In genomic region chr14:102949801-102950451, GRCh38 we compare ENCODE assay signal across 10 cellular contexts. TPM values are rescaled to one million over a fixed set of nuclear protein-coding genes. Genes with fewer than 3 reads are reported as not detected.
DNase-seq lines count a peak whose midpoint lies in the region; ATAC-seq, FAIRE-seq and TF ChIP-seq lines count a peak whose summit lies in the region.
"Had no signal": no experiment of that assay in that cellular context is flagged by ENCODE, and none has a peak within 500 bp of the region (broad histone marks: within the 10 kb centered on the region; RNA-seq: fewer than 3 reads in every experiment).

No MANE protein-coding gene starts in this region.

- no peaks in the 10 kb centered on the region for H3K9me1 ChIP-seq in K562 (ENCODE audit: control insufficient read depth, insufficient read depth, low read length)

- no peak overlapping the region; a peak in 1 of 4 replicates for H3K9ac ChIP-seq in K562 (ENCODE audit: insufficient read depth in 1 of 2, low read depth in 2 of 2, low read length in 2 of 2)

- no peak for ATAC-seq in K562
- ATAC-seq in GM21381 (IDR thresholded peaks at IDR 0.05; ENCODE audit: unreplicated experiment), result no peak

- no peak overlapping the region for H3K4me3 ChIP-seq in K562

- DNase-seq in AG08395 (ENCODE audit: low spot score) (peak; percentile 33), K562 (ENCODE audit: extremely low read depth in 1 of 4, low spot score in 3 of 4) (no peak), myocyte (ENCODE audit: low read depth) (peak; percentile 43), AG20443 (ENCODE audit: low spot score) (no peak), epidermal melanocyte (ENCODE audit: insufficient read length, low spot score) (no peak), SIG-M5 treated with dmso at 0.1 percent for 504 hours (lab: John Stamatoyannopoulos, UW; ENCODE audit: unreplicated experiment) (no peak)
- DNase-seq: activated effector memory CD4-positive, alpha-beta T cell treated with anti-CD3 and anti-CD28 coated beads, Interleukin-2, amount 50 U/mL, for 16 hours; foreskin keratinocyte had no signal

- no TSS peak for BruUV-seq in K562 (replicated peaks; lab: Mats Ljungman, UMichigan)

- FAIRE-seq in K562 (lab: Jason Lieb, UNC), result no peak

- no peak for TF ChIP-seq POLR2A in K562 (conservative IDR thresholded peaks at IDR 0.05)

- peaks cover 0 to 10% of the 10 kb centered on the region in 2 experiments; a peak in 2 of 5 replicates for H3K4me1 ChIP-seq in K562 (replicated peaks in 1 of 2; ENCODE audit: control insufficient read depth in 2 of 2, insufficient read depth in 2 of 2, low read length in 2 of 2)
- H3K4me1 ChIP-seq: foreskin keratinocyte had no signal

- intact Hi-C loops in K562 (cut with micrococcal nuclease), result no loop called here

- H3K4me2 ChIP-seq in K562 (ENCODE audit: insufficient read depth, low read length), result no peak overlapping the region

- no peak for TF ChIP-seq RAD21 in K562 (CRISPR knock-in tag; conservative IDR thresholded peaks at IDR 0.05 in 1 of 2, IDR thresholded peaks at IDR 0.05 in 1 of 2)

- TF ChIP-seq CTCF in K562 (IDR thresholded peaks at IDR 0.05 in 2 of 3, conservative IDR thresholded peaks at IDR 0.05 in 1 of 3; ENCODE audit: insufficient read depth in 2 of 3, low read depth in 1 of 3, low read length in 3 of 3), result no peak

- CTCF ChIA-PET in K562 (lab: Yijun Ruan, JAX; ENCODE audit: low intra/inter-chr PET ratio), result no interaction called here

- 90% methylated on average over 16 of the region's 23 CpGs for WGBS in K562 (ENCODE audit: insufficient coverage, low coverage, missing lambda C conversion rate)

- no peak overlapping the region for H2AFZ ChIP-seq in K562 (ENCODE audit: low read depth, low read length)

- no peak for TF ChIP-seq EP300 in K562 (IDR thresholded peaks at IDR 0.05; ENCODE audit: low read length)

- H3K36me3 ChIP-seq in KOPT-K1 (ENCODE audit: insufficient read depth, low read length) (no peaks in the 10 kb centered on the region), K562 (ENCODE audit: control insufficient read depth, insufficient read depth, low read length) (peaks cover 37% of the 10 kb centered on the region; the same call in 1 of the 3 replicates)

- in situ Hi-C loops in K562 (cut with MboI), result no loop called here

- POLR2A ChIA-PET in K562 (lab: Yijun Ruan, JAX), result no interaction called here

- no peaks in the 10 kb centered on the region for H3K79me2 ChIP-seq in K562 (ENCODE audit: control insufficient read depth, insufficient read depth, low read length)

- H3K27ac ChIP-seq in KOPT-K1 (ENCODE audit: low read depth, low read length, poor library complexity, severe bottlenecking), result peak overlapping the region; percentile 62
- H3K27ac ChIP-seq in K562 (ENCODE audit: extremely low read depth, low read depth, low read length), result no peak overlapping the region
- H3K27ac ChIP-seq: foreskin keratinocyte had no signal

- H4K20me1 ChIP-seq in K562 (replicated peaks; ENCODE audit: control insufficient read depth, insufficient read depth, low read length), result no peaks in the 10 kb centered on the region

- H3K9me3 ChIP-seq in KOPT-K1 (ENCODE audit: insufficient read depth, low read length, poor library complexity, severe bottlenecking) (no peaks in the 10 kb centered on the region), K562 (replicated peaks; ENCODE audit: control insufficient read depth, insufficient read depth, low read depth, low read length) (no peaks in the 10 kb centered on the region)

- no peaks in the 10 kb centered on the region for H3K27me3 ChIP-seq in K562 (ENCODE audit: control insufficient read depth in 2 of 2, insufficient read depth in 2 of 2, low read length in 2 of 2)
- H3K27me3 ChIP-seq: foreskin keratinocyte had no signal

TF ChIP-seq in K562, 482 proteins besides CTCF, POLR2A, EP300 and RAD21:
- TF ChIP-seq POLR2G (IDR thresholded peaks at IDR 0.05; ENCODE audit: low read depth, low read length), result 0 out of 2 replicates have a peak, but pooled peaks have one; percentile 17
- TF ChIP-seq SIX5 (IDR thresholded peaks at IDR 0.05; ENCODE audit: borderline replicate concordance in 1 of 2, insufficient read depth in 1 of 2, low read depth in 1 of 2, low read length in 2 of 2), result no peak
TF ChIP-seq in K562: peak in this region for 1.

RNA-seq across cellular contexts. Expression of gene AMN, which starts 27.5 kb away (rescaled TPM):
- 0.49 TPM in 1 of 2 replicates, not detected in the other for total RNA-seq in K562 (2011; cell fraction: chromatin; rRNA removed; ENCODE audit: low replicate concordance)
- 0.13 and 0.17 TPM in 2 replicates for total RNA-seq in K562 (2011; cell fraction: nucleolus; rRNA removed)
- total RNA-seq in K562 (2011; cell fraction: nucleoplasm; rRNA removed), result 0.22 TPM in 1 of 2 replicates, not detected in the other
- total RNA-seq in K562 (2014; rRNA removed), result 0.04 and 0.14 TPM in 2 replicates
- total RNA-seq in K562 (2014; rRNA removed; fragmentation: Illumina TruSeq; extraction: Trizol), result not detected in 2 replicates
- total RNA-seq in K562 (2015; rRNA removed; fragmentation: Illumina TruSeq; extraction: Trizol), result not detected in 2 replicates
- total RNA-seq in K562 (2021), result 0.04 and 0.09 TPM in 2 replicates
- not detected in 2 replicates for polyA plus RNA-seq in K562 (2011; rRNA removed)
- polyA plus RNA-seq in K562 (2011; cell fraction: cytosol; rRNA removed), result 0.03 TPM in 1 of 2 replicates, not detected in the other
- 0.20 and 0.27 TPM in 2 replicates for polyA plus RNA-seq in K562 (2011; cell fraction: nucleus; rRNA removed)
- polyA plus RNA-seq in K562 (2012), result 0.03 and 0.14 TPM in 2 replicates
- not detected in 2 replicates for polyA plus RNA-seq in K562 (2014; fragmentation: Illumina TruSeq; extraction: Trizol)
- polyA plus RNA-seq in K562 (2014; fragmentation: Nextera tagmentation; extraction: Ambion mirVana), result not detected
- polyA plus RNA-seq in K562 (2014; rRNA removed), result not detected in 2 replicates
- not detected in 2 replicates for polyA minus RNA-seq in K562 (2011; rRNA and poly(A)+ RNA removed)
- polyA minus RNA-seq in K562 (2011; cell fraction: cytosol; rRNA and poly(A)+ RNA removed), result not detected in 2 replicates
- polyA minus RNA-seq in K562 (2011; cell fraction: nucleus; rRNA and poly(A)+ RNA removed), result 0.11 and 0.13 TPM in 2 replicates
- 0.59 and 0.68 TPM in 2 replicates for total RNA-seq in myocyte
- polyA plus RNA-seq in myocyte (2012), result 0.15 TPM

Comparison
In these comparisons a context has a peak if more than half of its experiments do, and no peak if none do; other contexts are left out.
1. DNase-seq: peak in AG08395 (single experiment) and myocyte (single experiment); none in K562 (0 of 4), AG20443 (single experiment), epidermal melanocyte (single experiment) and SIG-M5 treated with dmso at 0.1 percent for 504 hours (single experiment).